12 cellular contexts compared by ENCODE assay signal in the genomic region with DNA sequence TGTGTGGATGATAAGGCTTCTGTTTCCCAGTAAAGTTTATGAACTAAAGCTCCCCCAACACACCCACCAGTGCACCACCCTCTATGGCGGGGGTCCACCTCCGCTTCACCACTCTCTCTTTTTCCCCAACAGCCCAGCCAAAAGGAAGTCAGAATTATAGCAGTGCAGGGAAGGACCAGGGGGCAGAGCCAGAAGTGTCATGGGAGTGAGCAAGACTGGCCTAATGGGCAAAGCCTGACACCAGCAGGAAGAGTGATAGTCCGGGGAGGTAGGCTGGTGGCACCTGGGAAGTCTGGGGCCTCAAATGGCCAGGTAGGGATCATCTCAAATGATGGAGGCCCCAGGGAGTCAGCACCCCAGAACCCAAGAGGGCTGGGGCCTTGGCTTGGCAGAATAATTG.
DNase-seq lines count a peak whose midpoint lies in the region; ATAC-seq and TF ChIP-seq lines count a peak whose summit lies in the region.
"Had no signal": no experiment of that assay in that cellular context is flagged by ENCODE, and none has a peak within 500 bp of the region (broad histone marks: within the 10 kb centered on the region; RNA-seq: fewer than 3 reads in every experiment).

No MANE protein-coding gene starts in this region.

- no peaks in the 10 kb centered on the region for H3K9me2 ChIP-seq in GM23338 (ENCODE audit: insufficient read depth)

- no peak for TF ChIP-seq POLR2A in breast epithelium (IDR thresholded peaks at IDR 0.05)

- H3K27me3 ChIP-seq in GM23338 (ENCODE audit: insufficient read depth) (no peaks in the 10 kb centered on the region), breast epithelium (no peaks in the 10 kb centered on the region), neuronal stem cell (ENCODE audit: control insufficient read depth in 3 of 3, insufficient read depth in 3 of 3, low read depth in 1 of 3, low read length in 3 of 3) (no peaks in the 10 kb centered on the region), HAP-1 (ENCODE audit: low read depth) (0 out of 2 replicates have a peak, but pooled peaks cover 1% of the 10 kb centered on the region)
- H3K27me3 ChIP-seq: gastrocnemius medialis had no signal

- H2BK120ac ChIP-seq in neuronal stem cell (ENCODE audit: low read depth, low read length) = no peak overlapping the region

- H3K14ac ChIP-seq in neuronal stem cell (ENCODE audit: low read length) = no peak overlapping the region

- no peak overlapping the region for H2BK15ac ChIP-seq in neuronal stem cell (ENCODE audit: low read length)

- no peaks in the 10 kb centered on the region for H3F3A ChIP-seq in GM23338 (replicated peaks; ENCODE audit: low read depth)

- peak overlapping the region; percentile 65 for H3K18ac ChIP-seq in neuronal stem cell (ENCODE audit: low read length)

- H2AK5ac ChIP-seq in neuronal stem cell (ENCODE audit: low read depth, low read length) = peak overlapping the region; percentile 67

- H3K4me1 ChIP-seq in GM23338 (ENCODE audit: insufficient read depth) = peaks cover 7% of the 10 kb centered on the region
- no peaks in the 10 kb centered on the region for H3K4me1 ChIP-seq in breast epithelium
- peaks cover 25% of the 10 kb centered on the region in 2 donors for H3K4me1 ChIP-seq in neuronal stem cell (ENCODE audit: control insufficient read depth in 2 of 2, insufficient read depth in 1 of 2, low read depth in 1 of 2, low read length in 2 of 2)
- no peaks in the 10 kb centered on the region for H3K4me1 ChIP-seq in HAP-1

- no peak overlapping the region for H4K8ac ChIP-seq in neuronal stem cell (ENCODE audit: low read depth, low read length)

- CTCF ChIA-PET in activated CD4-positive, alpha-beta T cell treated with anti-CD3 and anti-CD28 coated beads for 36 hours (lab: Charles Lee) = interaction anchor here (1.0 kb wide), 1 partner anchor 171 kb away, joined by 3 read pairs; no protein-coding TSS in a partner anchor

- no peak for DNase-seq in activated CD4-positive, alpha-beta T cell treated with anti-CD3 and anti-CD28 coated beads for 36 hours
- no peak for DNase-seq in activated CD4-positive, alpha-beta T cell treated with anti-CD3 and anti-CD28 coated beads, Interleukin-2, amount 50 U/mL, for 4 hours
- DNase-seq in GM23338 (ENCODE audit: low spot score) (no peak), breast epithelium (ENCODE audit: low spot score in 2 of 2) (no peak), neuronal stem cell (ENCODE audit: low spot score) (no peak), HAP-1 (ENCODE audit: low spot score in 2 of 2) (no peak), left colon (no peak)
- DNase-seq: activated B cell treated with CpG ODN at 0.5 μM for 24 hours, mesendoderm, NCI-H510A had no signal

- no peak overlapping the region for H3K4ac ChIP-seq in neuronal stem cell (ENCODE audit: low read length)

- H3K4me2 ChIP-seq in GM23338 (no peak overlapping the region), neuronal stem cell (ENCODE audit: insufficient read depth, low read length, poor library complexity, severe bottlenecking) (no peak overlapping the region)

- H3K36me3 Mint-ChIP-seq in activated CD4-positive, alpha-beta T cell treated with anti-CD3 and anti-CD28 coated beads for 36 hours (ENCODE audit: low read depth) = no peaks in the 10 kb centered on the region
- peaks cover 3% of the 10 kb centered on the region; the same call in 2 of the 3 replicates for H3K36me3 Mint-ChIP-seq in GM23338 (ENCODE audit: low read depth)

- in situ Hi-C loops in HAP-1 (cut with MboI; ENCODE audit: low sequenced_read_pairs) = no loop called here

- H3K9me3 ChIP-seq in breast epithelium = no peaks in the 10 kb centered on the region
- peaks cover 0 to 6% of the 10 kb centered on the region in 2 donors for H3K9me3 ChIP-seq in neuronal stem cell (replicated peaks in 1 of 2; ENCODE audit: control insufficient read depth in 2 of 2, insufficient read depth in 1 of 2, low read depth in 1 of 2, low read length in 2 of 2)
- peaks cover 3% of the 10 kb centered on the region; the same call in 1 of the 2 replicates for H3K9me3 ChIP-seq in HAP-1
- H3K9me3 ChIP-seq: gastrocnemius medialis had no signal

- H3K4me3 ChIP-seq in GM23338 (no peak overlapping the region), breast epithelium (no peak overlapping the region), neuronal stem cell (ENCODE audit: low read length in 2 of 2) (no peak overlapping the region), HAP-1 (no peak overlapping the region)
- H3K4me3 ChIP-seq: gastrocnemius medialis had no signal

- H3K79me2 ChIP-seq in GM23338 (replicated peaks; ENCODE audit: insufficient read depth) = no peaks in the 10 kb centered on the region

- H2BK5ac ChIP-seq in neuronal stem cell (ENCODE audit: low read length) = peak overlapping the region; percentile 78

- H2AFZ ChIP-seq in GM23338 = peak overlapping the region; percentile 92; the same call in 1 of the 2 replicates
- H2AFZ ChIP-seq in neuronal stem cell (ENCODE audit: low read length) = peak overlapping the region; percentile 42

- no peak overlapping the region for H3K4me3 Mint-ChIP-seq in activated CD4-positive, alpha-beta T cell treated with anti-CD3 and anti-CD28 coated beads for 36 hours
- H3K4me3 Mint-ChIP-seq in GM23338 = no peak overlapping the region
- H3K4me3 Mint-ChIP-seq: activated B cell treated with CpG ODN at 0.5 μM for 24 hours had no signal

- POLR2A ChIA-PET in activated CD4-positive, alpha-beta T cell treated with anti-CD3 and anti-CD28 coated beads for 36 hours (lab: Charles Lee) = interaction anchor here (1.0 kb wide), 1 partner anchor 100 kb away, joined by 3 read pairs; no protein-coding TSS in a partner anchor

- no peak for TF ChIP-seq CTCF in GM23338 (conservative IDR thresholded peaks at IDR 0.05; ENCODE audit: low read depth in 2 of 2)
- TF ChIP-seq CTCF in breast epithelium (IDR thresholded peaks at IDR 0.05) = no peak

- no peaks in the 10 kb centered on the region for H3K27me3 Mint-ChIP-seq in activated CD4-positive, alpha-beta T cell treated with anti-CD3 and anti-CD28 coated beads for 36 hours
- H3K27me3 Mint-ChIP-seq in GM23338 (ENCODE audit: insufficient read depth, low read depth, poor library complexity) = peaks cover 15% of the 10 kb centered on the region

- H3K9me3 Mint-ChIP-seq in activated CD4-positive, alpha-beta T cell treated with anti-CD3 and anti-CD28 coated beads for 36 hours (ENCODE audit: low read depth) = no peaks in the 10 kb centered on the region
- peaks cover 17% of the 10 kb centered on the region for H3K9me3 Mint-ChIP-seq in GM23338

- no peaks in the 10 kb centered on the region for H3K79me1 ChIP-seq in neuronal stem cell (ENCODE audit: low read depth, low read length)

- H4K20me1 ChIP-seq in GM23338 (replicated peaks; ENCODE audit: insufficient read depth) = no peaks in the 10 kb centered on the region

- H3K27ac Mint-ChIP-seq in activated CD4-positive, alpha-beta T cell treated with anti-CD3 and anti-CD28 coated beads for 36 hours = peak overlapping the region; percentile 28
- no peak overlapping the region for H3K27ac Mint-ChIP-seq in GM23338
- H3K27ac Mint-ChIP-seq: activated B cell treated with CpG ODN at 0.5 μM for 24 hours had no signal

- H3K9ac ChIP-seq in neuronal stem cell (ENCODE audit: low read depth, low read length, poor library complexity) = no peak overlapping the region

- H3K27ac ChIP-seq in GM23338 (ENCODE audit: low read depth) = no peak overlapping the region
- H3K27ac ChIP-seq in breast epithelium = peak overlapping the region; percentile 20 to 44
- H3K27ac ChIP-seq in neuronal stem cell (replicated peaks; ENCODE audit: low read length) = peak overlapping the region; percentile 60
- H3K27ac ChIP-seq: gastrocnemius medialis had no signal

- no peak overlapping the region for H4K91ac ChIP-seq in neuronal stem cell (ENCODE audit: low read depth, low read length, poor library complexity)

- H2BK12ac ChIP-seq in neuronal stem cell (ENCODE audit: low read length) = no peak overlapping the region

- H3K36me3 ChIP-seq in GM23338 (ENCODE audit: insufficient read depth) (peaks cover 5% of the 10 kb centered on the region), breast epithelium (no peaks in the 10 kb centered on the region), neuronal stem cell (replicated peaks in 1 of 2; ENCODE audit: control insufficient read depth in 2 of 2, insufficient read depth in 2 of 2, low read length in 2 of 2) (no peaks in the 10 kb centered on the region), HAP-1 (replicated peaks) (no peaks in the 10 kb centered on the region)
- H3K36me3 ChIP-seq: gastrocnemius medialis had no signal

- H3K4me1 Mint-ChIP-seq in activated CD4-positive, alpha-beta T cell treated with anti-CD3 and anti-CD28 coated beads for 36 hours = peaks cover 35% of the 10 kb centered on the region
- H3K4me1 Mint-ChIP-seq in GM23338 = peaks cover 20% of the 10 kb centered on the region

- ATAC-seq in activated CD4-positive, alpha-beta T cell treated with anti-CD3 and anti-CD28 coated beads for 36 hours = no peak
- ATAC-seq in GM23338 (no peak), HG03354 (IDR thresholded peaks at IDR 0.05; ENCODE audit: poor library complexity, severe bottlenecking, unreplicated experiment) (no peak), left colon (no peak)

- intact Hi-C loops in activated CD4-positive, alpha-beta T cell treated with anti-CD3 and anti-CD28 coated beads for 36 hours (cut with DNase I, micrococcal nuclease) = loop anchor here (1.0 to 5.0 kb wide), 5 partner anchors 68 to 169 kb away; a partner anchor contains a TSS
- intact Hi-C loops in breast epithelium (cut with DNase I; ENCODE audit: low total_unique reads) (no loop called here), left colon (cut with DNase I, micrococcal nuclease) (no loop called here)

- no peak overlapping the region for H3K23ac ChIP-seq in neuronal stem cell (ENCODE audit: low read depth, low read length, poor library complexity)

- no CpG with 5 or more reads among the region's 3 CpGs for WGBS in neuronal stem cell (ENCODE audit: extremely low coverage in 2 of 2, insufficient read length in 2 of 2, insufficient replicate concordance in 1 of 2), 2 donors

Comparison
In these comparisons a context has a peak if more than half of its experiments do, and no peak if none do; other contexts are left out.
1. intact Hi-C loops: an anchor here in activated CD4-positive, alpha-beta T cell treated with anti-CD3 and anti-CD28 coated beads for 36 hours (1.0 to 5.0 kb wide); none called in breast epithelium and left colon.